22 cellular contexts compared by ENCODE assay signal in the genomic region with DNA sequence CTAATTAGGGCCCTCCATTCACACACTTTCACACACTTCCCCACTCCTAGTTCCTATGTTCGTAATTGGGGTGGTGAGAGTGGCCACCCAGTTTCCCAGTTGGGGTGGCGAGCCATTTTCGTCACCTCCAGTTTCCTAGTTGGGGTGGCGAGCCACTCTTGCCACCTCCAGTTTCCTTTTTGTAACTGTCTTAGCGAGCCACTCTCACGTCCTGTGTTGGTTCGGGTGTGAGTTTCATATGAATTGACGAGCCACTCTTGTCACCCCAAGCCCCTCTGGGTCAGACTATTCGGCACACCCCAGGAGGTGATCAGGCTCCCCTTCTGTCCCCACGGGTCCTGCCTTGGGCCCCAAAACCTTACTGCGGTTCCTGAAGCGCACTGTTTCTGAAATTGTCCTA. TPM values are rescaled to one million over a fixed set of nuclear protein-coding genes. Genes with fewer than 3 reads are reported as not detected.
DNase-seq lines count a peak whose midpoint lies in the region; ATAC-seq, FAIRE-seq and TF ChIP-seq lines count a peak whose summit lies in the region.
"Had no signal": no experiment of that assay in that cellular context is flagged by ENCODE, and none has a peak within 500 bp of the region (broad histone marks: within the 10 kb centered on the region; RNA-seq: fewer than 3 reads in every experiment).

No MANE protein-coding gene starts in this region.

- H4K20me1 ChIP-seq in HepG2 (ENCODE audit: insufficient read depth, low read length) = no peaks in the 10 kb centered on the region
- H4K20me1 ChIP-seq: BLaER1 had no signal

- H3K4me1 Mint-ChIP-seq in CD8-positive, alpha-beta T cell (ENCODE audit: low read depth) = peaks cover 8% of the 10 kb centered on the region
- H3K4me1 Mint-ChIP-seq in T-helper 17 cell (peaks cover 2% of the 10 kb centered on the region), nephron progenitor cell (no peaks in the 10 kb centered on the region)
- peaks cover 5 to 25% of the 10 kb centered on the region in 2 donors for H3K4me1 Mint-ChIP-seq in effector memory CD8-positive, alpha-beta T cell (ENCODE audit: low read depth in 2 of 2)

- TF ChIP-seq RAD21 in HepG2 (CRISPR knock-in tag; IDR thresholded peaks at IDR 0.05) = no peak

- no peaks in the 10 kb centered on the region for H3K4me1 ChIP-seq in CD8-positive, alpha-beta T cell (ENCODE audit: insufficient read depth, low read length)
- H3K4me1 ChIP-seq in HepG2 (ENCODE audit: insufficient read depth, low read length) = no peaks in the 10 kb centered on the region
- H3K4me1 ChIP-seq: BLaER1, Caco-2 had no signal

- TF ChIP-seq POLR2A in HepG2 (IDR thresholded peaks at IDR 0.05; ENCODE audit: insufficient read depth in 1 of 2, low read depth in 2 of 2, low read length in 2 of 2) = no peak

- DNase-seq in CD8-positive, alpha-beta T cell = no peak
- DNase-seq in T-helper 17 cell = no peak
- peak in 1 of 3 experiments; percentile 7 for DNase-seq in effector memory CD8-positive, alpha-beta T cell
- no peak for DNase-seq in nephron progenitor cell
- no peak for DNase-seq in NCI-H1092 treated with DMSO at 0.1 percent for 48 hours (lab: John Stamatoyannopoulos, UW)
- no peak for DNase-seq in HepG2 (ENCODE audit: low spot score)
- DNase-seq: ACHN; Caco-2; CD4-positive, alpha-beta T cell; DMS 273 treated with DMSO at 0.1 percent for 48 hours; DMS79 treated with DMSO at 0.1 percent for 48 hours; Karpas-422; MV-4-11; NCI-H1694 treated with DMSO at 0.1 percent for 48 hours; NCI-H2107; NCI-H446 treated with DMSO at 0.1 percent for 48 hours; NCI-H526 treated with DMSO at 0.1 percent for 48 hours; OCI-M1 had no signal

- no peaks in the 10 kb centered on the region for H3K27me3 Mint-ChIP-seq in CD8-positive, alpha-beta T cell (ENCODE audit: low read depth)
- no peaks in the 10 kb centered on the region for H3K27me3 Mint-ChIP-seq in T-helper 17 cell
- no peaks in the 10 kb centered on the region for H3K27me3 Mint-ChIP-seq in effector memory CD8-positive, alpha-beta T cell
- H3K27me3 Mint-ChIP-seq in nephron progenitor cell (ENCODE audit: low read depth, poor library complexity) = no peaks in the 10 kb centered on the region
- H3K27me3 Mint-ChIP-seq: CD4-positive, alpha-beta T cell; IgD-negative memory B cell had no signal

- no peaks in the 10 kb centered on the region for H3K27me3 ChIP-seq in CD8-positive, alpha-beta T cell (ENCODE audit: insufficient read depth, low read length)
- no peaks in the 10 kb centered on the region for H3K27me3 ChIP-seq in HepG2 (ENCODE audit: control insufficient read depth in 1 of 2, insufficient read depth in 2 of 2, low read length in 2 of 2)
- H3K27me3 ChIP-seq: BLaER1 had no signal

- in situ Hi-C loops in HepG2 (cut with HindIII; ENCODE audit: extremely low pct_ligation_motif_present, low pct_unique_long_range_greater_than_20kb) = no loop called here

- H3K36me3 Mint-ChIP-seq in CD8-positive, alpha-beta T cell = peaks cover 80% of the 10 kb centered on the region
- peaks cover 12% of the 10 kb centered on the region for H3K36me3 Mint-ChIP-seq in T-helper 17 cell (ENCODE audit: low read depth)
- H3K36me3 Mint-ChIP-seq in effector memory CD8-positive, alpha-beta T cell (ENCODE audit: insufficient read depth) = peaks cover 65% of the 10 kb centered on the region
- peaks cover 73% of the 10 kb centered on the region for H3K36me3 Mint-ChIP-seq in nephron progenitor cell (ENCODE audit: low read depth)

- peak overlapping the region; percentile 49 for H3K27ac Mint-ChIP-seq in CD8-positive, alpha-beta T cell
- H3K27ac Mint-ChIP-seq in T-helper 17 cell (peak overlapping the region; percentile 19), nephron progenitor cell (peak overlapping the region; percentile 72)
- H3K27ac Mint-ChIP-seq in effector memory CD8-positive, alpha-beta T cell = peak overlapping the region; percentile 55 to 93
- H3K27ac Mint-ChIP-seq: CD4-positive, alpha-beta T cell had no signal

- H3K36me3 ChIP-seq in CD8-positive, alpha-beta T cell (ENCODE audit: insufficient read depth, low read length) = peaks cover 31% of the 10 kb centered on the region
- peaks cover 14 to 60% of the 10 kb centered on the region in 2 experiments; a peak in 4 of 5 replicates for H3K36me3 ChIP-seq in HepG2 (replicated peaks in 1 of 2; ENCODE audit: control insufficient read depth in 1 of 2, insufficient read depth in 2 of 2, low read length in 2 of 2)

- 98% methylated on average over 12 of the region's 12 CpGs for WGBS in HepG2 (ENCODE audit: low lambda C conversion rate)

- BruUV-seq in HepG2 (replicated peaks; lab: Mats Ljungman, UMichigan) = no TSS peak

- H2AFZ ChIP-seq in HepG2 (ENCODE audit: low read length) = no peak overlapping the region

- no peak for TF ChIP-seq CTCF in CD8-positive, alpha-beta T cell (IDR thresholded peaks at IDR 0.05)
- TF ChIP-seq CTCF in nephron progenitor cell (IDR thresholded peaks at IDR 0.05) (no peak), HepG2 (CRISPR knock-in tag; IDR thresholded peaks at IDR 0.05) (no peak)

- no peak overlapping the region for H3K27ac ChIP-seq in CD8-positive, alpha-beta T cell (ENCODE audit: low read depth, low read length)
- H3K27ac ChIP-seq in HepG2 (ENCODE audit: extremely low read length, insufficient read depth, low read length) = no peak overlapping the region
- H3K27ac ChIP-seq: BLaER1 had no signal

- no peaks in the 10 kb centered on the region for H3K79me2 ChIP-seq in HepG2 (ENCODE audit: insufficient read depth, low read length)

- no peak for FAIRE-seq in HepG2 (lab: Jason Lieb, UNC)
- FAIRE-seq: RCC 7860 had no signal

- H3K9me3 Mint-ChIP-seq in CD8-positive, alpha-beta T cell = no peaks in the 10 kb centered on the region
- H3K9me3 Mint-ChIP-seq in effector memory CD8-positive, alpha-beta T cell = no peaks in the 10 kb centered on the region
- no peaks in the 10 kb centered on the region for H3K9me3 Mint-ChIP-seq in nephron progenitor cell
- H3K9me3 Mint-ChIP-seq: CD4-positive, alpha-beta T cell had no signal

- POLR2A ChIA-PET in CD8-positive, alpha-beta T cell (lab: Charles Lee) = interaction anchor here (0.6 kb wide), 1 partner anchor 300 kb away, joined by 5 read pairs; no protein-coding TSS in a partner anchor
- POLR2A ChIA-PET in HepG2 (lab: Yijun Ruan, JAX) = no interaction called here

- no peak for ATAC-seq in CD8-positive, alpha-beta T cell
- ATAC-seq in T-helper 17 cell (no peak), HG02852 (IDR thresholded peaks at IDR 0.05; ENCODE audit: unreplicated experiment) (no peak), HepG2 (no peak)
- peak; percentile 49 for ATAC-seq in effector memory CD8-positive, alpha-beta T cell (replicated peaks)

- no peak for TF ChIP-seq EP300 in HepG2 (IDR thresholded peaks at IDR 0.05; ENCODE audit: low read depth in 2 of 2, low read length in 2 of 2)
- no peak for TF ChIP-seq EP300 in HepG2 (CRISPR knock-in tag; IDR thresholded peaks at IDR 0.05; ENCODE audit: borderline replicate concordance)

- no peak overlapping the region for H3K4me3 Mint-ChIP-seq in CD8-positive, alpha-beta T cell
- H3K4me3 Mint-ChIP-seq in T-helper 17 cell (no peak overlapping the region), nephron progenitor cell (no peak overlapping the region)
- H3K4me3 Mint-ChIP-seq in effector memory CD8-positive, alpha-beta T cell = peak overlapping the region; percentile 10 to 21
- H3K4me3 Mint-ChIP-seq: CD4-positive, alpha-beta T cell; IgD-negative memory B cell had no signal

- H3K9ac ChIP-seq in HepG2 (ENCODE audit: insufficient read depth, low read depth, low read length) = no peak overlapping the region
- H3K9ac ChIP-seq: BLaER1 had no signal

- CTCF ChIA-PET in CD8-positive, alpha-beta T cell (lab: Charles Lee) = no interaction called here
- CTCF ChIA-PET in HepG2 (lab: Yijun Ruan, JAX; ENCODE audit: low intra/inter-chr PET ratio, low total read pairs) = no interaction called here

- intact Hi-C loops in CD8-positive, alpha-beta T cell (cut with DNase I, micrococcal nuclease) = no loop called here
- intact Hi-C loops in HepG2 (cut with micrococcal nuclease; ENCODE audit: unreplicated experiment) = no loop called here

- no peak overlapping the region for H3K4me3 ChIP-seq in CD8-positive, alpha-beta T cell (ENCODE audit: low read depth, low read length)
- no peak overlapping the region for H3K4me3 ChIP-seq in HepG2 (replicated peaks in 1 of 3; ENCODE audit: insufficient read depth in 1 of 3, low read depth in 2 of 3, low read length in 3 of 3)
- H3K4me3 ChIP-seq: BLaER1 had no signal

- H3K4me2 ChIP-seq in HepG2 (ENCODE audit: low read depth, low read length) = no peak overlapping the region
- H3K4me2 ChIP-seq: BLaER1 had no signal

- no peaks in the 10 kb centered on the region for H3K9me3 ChIP-seq in CD8-positive, alpha-beta T cell (ENCODE audit: low read length)
- H3K9me3 ChIP-seq in T-helper 17 cell (ENCODE audit: control insufficient read depth, low read length, poor library complexity, severe bottlenecking) = no peaks in the 10 kb centered on the region
- H3K9me3 ChIP-seq in HepG2 (ENCODE audit: low read length) = no peaks in the 10 kb centered on the region
- H3K9me3 ChIP-seq: Caco-2 had no signal

TF ChIP-seq in HepG2, 621 proteins besides CTCF, POLR2A, EP300 and RAD21 (continues in another document):
- TF ChIP-seq ZFP1 (CRISPR knock-in tag; IDR thresholded peaks at IDR 0.05) = no peak
- TF ChIP-seq SYNCRIP (IDR thresholded peaks at IDR 0.05; ENCODE audit: insufficient read depth, low read depth, low read length) = no peak

RNA-seq across cellular contexts. Expression of gene CYP20A1, which starts 14.0 kb away (rescaled TPM):
- total RNA-seq in CD8-positive, alpha-beta T cell = 10 to 100 TPM; 22.6 to 24.6 TPM
- total RNA-seq in T-helper 17 cell (10 to 100 TPM; 31.3 to 34.7 TPM), HepG2 (2016; rRNA removed; fragmentation: Illumina TruSeq; extraction: Trizol) (32.8 and 35.3 TPM in 2 replicates)
- 12.6 and 13.4 TPM in 2 replicates for total RNA-seq in HepG2 (2016; cell fraction: cytosol; rRNA removed; fragmentation: Illumina TruSeq; extraction: Trizol; ENCODE audit: low read depth)
- 28.8 and 36.5 TPM in 2 replicates for total RNA-seq in HepG2 (2016; cell fraction: insoluble cytoplasmic fraction; rRNA removed; fragmentation: Illumina TruSeq; extraction: Trizol)
- total RNA-seq in HepG2 (2016; cell fraction: membrane; rRNA removed; fragmentation: Illumina TruSeq; extraction: Trizol) = 19.8 and 22.5 TPM in 2 replicates
- total RNA-seq in HepG2 (2016; cell fraction: nucleus; rRNA removed; fragmentation: Illumina TruSeq; extraction: Trizol) = 28.0 and 28.3 TPM in 2 replicates
- polyA plus RNA-seq in HepG2 (2011; rRNA removed) = 7.6 and 9.6 TPM in 2 replicates
- polyA plus RNA-seq in HepG2 (2011; cell fraction: cytosol; rRNA removed) = 6.6 and 9.6 TPM in 2 replicates
- 3.7 and 4.4 TPM in 2 replicates for polyA plus RNA-seq in HepG2 (2011; cell fraction: nucleus; rRNA removed)
- 9.4 and 11.9 TPM in 2 replicates for polyA plus RNA-seq in HepG2 (2012)
- polyA plus RNA-seq in HepG2 (2016; cell fraction: cytosol; fragmentation: Illumina TruSeq; extraction: Trizol; ENCODE audit: low read depth) = 11.9 and 13.6 TPM in 2 replicates
- 17.9 and 18.6 TPM in 2 replicates for polyA plus RNA-seq in HepG2 (2016; cell fraction: insoluble cytoplasmic fraction; fragmentation: Illumina TruSeq; extraction: Trizol; ENCODE audit: low read depth)
- polyA plus RNA-seq in HepG2 (2016; cell fraction: membrane; fragmentation: Illumina TruSeq; extraction: Trizol; ENCODE audit: low read depth) = 14.9 and 16.7 TPM in 2 replicates
- 20.4 and 20.5 TPM in 2 replicates for polyA plus RNA-seq in HepG2 (2016; cell fraction: nucleus; fragmentation: Illumina TruSeq; extraction: Trizol; ENCODE audit: insufficient read depth, low read depth)
- 4.8 and 6.6 TPM in 2 replicates for polyA minus RNA-seq in HepG2 (2011; rRNA and poly(A)+ RNA removed; ENCODE audit: low replicate concordance)
- 15.3 and 18.0 TPM in 2 replicates for polyA minus RNA-seq in HepG2 (2011; cell fraction: cytosol; rRNA and poly(A)+ RNA removed)
- 20.6 TPM in 2 replicates for polyA minus RNA-seq in HepG2 (2011; cell fraction: nucleus; rRNA and poly(A)+ RNA removed)

Comparison
In these comparisons a context has a peak if more than half of its experiments do, and no peak if none do; other contexts are left out.
1. H3K27ac Mint-ChIP-seq: peak in every context shown above with its lines; median percentile 74 in effector memory CD8-positive, alpha-beta T cell; 72 in nephron progenitor cell; 49 in CD8-positive, alpha-beta T cell; 19 in T-helper 17 cell.
2. H3K4me3 Mint-ChIP-seq: peak in effector memory CD8-positive, alpha-beta T cell (2 of 2); none in CD8-positive, alpha-beta T cell (single experiment), T-helper 17 cell (single experiment) and nephron progenitor cell (single experiment).